In the genomic region with DNA sequence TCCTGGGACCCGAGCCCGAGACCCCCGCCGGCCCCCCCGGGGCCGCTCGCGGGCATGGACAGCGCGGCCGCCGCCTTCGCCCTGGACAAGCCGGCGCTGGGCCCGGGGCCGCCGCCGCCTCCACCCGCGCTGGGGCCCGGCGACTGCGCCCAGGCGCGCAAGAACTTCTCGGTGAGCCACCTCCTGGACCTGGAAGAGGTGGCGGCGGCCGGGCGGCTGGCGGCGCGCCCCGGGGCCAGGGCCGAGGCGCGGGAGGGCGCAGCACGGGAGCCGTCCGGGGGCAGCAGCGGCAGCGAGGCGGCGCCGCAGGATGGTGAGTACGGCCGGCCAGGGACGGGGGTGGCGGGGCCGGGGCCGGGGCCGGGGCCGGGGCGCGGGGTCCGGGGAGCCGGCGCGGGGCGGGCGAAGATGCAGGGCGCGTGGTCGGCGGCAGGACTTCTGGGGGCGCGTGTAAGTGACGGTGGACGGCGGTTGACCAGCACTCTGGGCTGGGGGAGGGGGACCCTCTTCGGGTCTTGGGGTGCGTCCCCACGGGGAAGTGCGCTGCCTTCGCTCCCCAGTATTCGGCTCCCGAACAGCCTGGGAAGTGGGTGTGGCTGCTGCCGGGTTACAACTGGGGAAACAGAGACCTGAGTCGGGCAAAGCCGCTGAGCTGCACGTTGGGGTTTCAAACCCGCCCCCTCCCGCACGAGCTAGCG, we compare ENCODE assay signal across 10 cellular contexts. TPM values are rescaled to one million over a fixed set of nuclear protein-coding genes. Genes with fewer than 3 reads are reported as not detected.
DNase-seq lines count a peak whose midpoint lies in the region; ATAC-seq and TF ChIP-seq lines count a peak whose summit lies in the region.
"Had no signal": no experiment of that assay in that cellular context is flagged by ENCODE, and none has a peak within 500 bp of the region (broad histone marks: within the 10 kb centered on the region; RNA-seq: fewer than 3 reads in every experiment).

No MANE protein-coding gene starts in this region.

- H3K4me1 ChIP-seq in suprapubic skin (peaks cover 38% of the 10 kb centered on the region), gastrocnemius medialis (no peaks in the 10 kb centered on the region)

- H3K36me3 ChIP-seq in suprapubic skin (no peaks in the 10 kb centered on the region), gastrocnemius medialis (no peaks in the 10 kb centered on the region)

- H3K9me3 ChIP-seq in suprapubic skin (no peaks in the 10 kb centered on the region), gastrocnemius medialis (no peaks in the 10 kb centered on the region)

- no peaks in the 10 kb centered on the region for H3K9me3 Mint-ChIP-seq in activated naive CD4-positive, alpha-beta T cell treated with anti-CD3 and anti-CD28 coated beads, Interleukin-2, amount 50 U/mL, for 72 hours
- H3K9me3 Mint-ChIP-seq: T-helper 1 cell treated with Interleukin-12 subunit alpha and Interleukin-12 subunit beta and Interleukin-4 antibody, amounts not matched to agents 30 μg/mL and 1 μg/mL, for 36 hours had no signal

- peak; percentile 37 to 43 for ATAC-seq in activated naive CD4-positive, alpha-beta T cell treated with anti-CD3 and anti-CD28 coated beads, Interleukin-2, amount 50 U/mL, for 72 hours
- ATAC-seq in gastrocnemius medialis: no peak
- ATAC-seq in HG03175 (IDR thresholded peaks at IDR 0.05; ENCODE audit: unreplicated experiment): no peak

- H3K27ac ChIP-seq in suprapubic skin: peak overlapping the region; percentile 59
- no peak overlapping the region for H3K27ac ChIP-seq in gastrocnemius medialis

- peak overlapping the region; percentile 58 for H3K4me3 ChIP-seq in suprapubic skin
- peak overlapping the region in 2 of 4 donors; percentile 9 to 41 for H3K4me3 ChIP-seq in gastrocnemius medialis

- H3K27me3 ChIP-seq in suprapubic skin (peaks cover 14% of the 10 kb centered on the region), gastrocnemius medialis (peaks cover 14 to 46% (median 33%) of the 10 kb centered on the region in 3 donors)

- TF ChIP-seq CTCF in suprapubic skin (IDR thresholded peaks at IDR 0.05) (no peak), gastrocnemius medialis (IDR thresholded peaks at IDR 0.05 in 4 of 5, conservative IDR thresholded peaks at IDR 0.05 in 1 of 5) (no peak)

- in situ Hi-C loops in gastrocnemius medialis (cut with MboI; ENCODE audit: low sequenced_read_pairs in 4 of 4): no loop called here

- no peaks in the 10 kb centered on the region for H3K36me3 Mint-ChIP-seq in activated naive CD4-positive, alpha-beta T cell treated with anti-CD3 and anti-CD28 coated beads, Interleukin-2, amount 50 U/mL, for 72 hours

- H3K27ac Mint-ChIP-seq in activated naive CD4-positive, alpha-beta T cell treated with anti-CD3 and anti-CD28 coated beads, Interleukin-2, amount 50 U/mL, for 72 hours: no peak overlapping the region
- H3K27ac Mint-ChIP-seq: T-helper 1 cell treated with Interleukin-12 subunit alpha and Interleukin-12 subunit beta and Interleukin-4 antibody, amounts not matched to agents 30 μg/mL and 1 μg/mL, for 36 hours had no signal

- peak in 1 of 2 donors; percentile 8 for TF ChIP-seq POLR2A in suprapubic skin (IDR thresholded peaks at IDR 0.05)
- TF ChIP-seq POLR2A in gastrocnemius medialis (IDR thresholded peaks at IDR 0.05): no peak

- intact Hi-C loops in gastrocnemius medialis (cut with DNase I; ENCODE audit: low total_unique reads): no loop called here

- peak; percentile 46 for DNase-seq in NCI-H748 (lab: John Stamatoyannopoulos, UW; ENCODE audit: unreplicated experiment)
- DNase-seq in NCI-H748 treated with DMSO at 0.1 percent for 48 hours (lab: John Stamatoyannopoulos, UW): no peak
- DNase-seq in activated naive CD4-positive, alpha-beta T cell treated with anti-CD3 and anti-CD28 coated beads, Interleukin-2, amount 50 U/mL, for 72 hours (ENCODE audit: low spot score in 2 of 2): no peak
- DNase-seq in iPS-NIHi11 (ENCODE audit: low spot score): peak; percentile 67
- DNase-seq in suprapubic skin (ENCODE audit: low spot score in 2 of 2): no peak
- DNase-seq in SW 1271 (lab: John Stamatoyannopoulos, UW): no peak
- no peak for DNase-seq in gastrocnemius medialis

- 4% methylated on average over 11 of the region's 87 CpGs for WGBS in suprapubic skin

- no peak for TF ChIP-seq EP300 in suprapubic skin (IDR thresholded peaks at IDR 0.05)

RNA-seq across cellular contexts. Expression of a gene that starts 0.5 kb away (rescaled TPM):
- 1 to 10 TPM in 1 of 2 donors, not detected in 1; 1.7 TPM for total RNA-seq in activated naive CD4-positive, alpha-beta T cell treated with anti-CD3 and anti-CD28 coated beads, Interleukin-2, amount 50 U/mL, for 72 hours
- total RNA-seq in suprapubic skin: 10 to 100 TPM in 3 of 4 donors, 1 to 10 TPM in 1; 9.9 to 16.9 (median 14.0) TPM
- total RNA-seq in gastrocnemius medialis: 1 to 10 TPM in 2 of 4 donors, under 1 TPM in 1, not detected in 1; 0.75 to 1.7 (median 1.6) TPM
- total RNA-seq: cerebellum had no signal

RNA-seq across cellular contexts. Expression of a gene that starts 24.0 kb away (rescaled TPM):
- total RNA-seq in activated naive CD4-positive, alpha-beta T cell treated with anti-CD3 and anti-CD28 coated beads, Interleukin-2, amount 50 U/mL, for 72 hours: 10 to 100 TPM; 16.3 to 17.6 TPM
- 10 to 100 TPM; 25.6 to 41.5 (median 37.6) TPM for total RNA-seq in suprapubic skin
- total RNA-seq in gastrocnemius medialis: 10 to 100 TPM; 14.4 to 24.0 (median 19.4) TPM

RNA-seq across cellular contexts. Expression of a gene that starts 40.0 kb away (rescaled TPM):
- 10 to 100 TPM; 47.5 to 56.4 TPM for total RNA-seq in activated naive CD4-positive, alpha-beta T cell treated with anti-CD3 and anti-CD28 coated beads, Interleukin-2, amount 50 U/mL, for 72 hours
- total RNA-seq in suprapubic skin (10 to 100 TPM; 19.4 to 25.0 (median 20.8) TPM), gastrocnemius medialis (10 to 100 TPM; 37.8 to 82.1 (median 48.1) TPM)

RNA-seq across cellular contexts. Expression of a gene that starts 45.1 kb away (rescaled TPM):
- under 1 TPM in 1 of 2 donors, not detected in 1; 0.41 TPM for total RNA-seq in activated naive CD4-positive, alpha-beta T cell treated with anti-CD3 and anti-CD28 coated beads, Interleukin-2, amount 50 U/mL, for 72 hours
- under 1 TPM in 1 of 4 donors, not detected in 3; 0.64 TPM for total RNA-seq in suprapubic skin
- total RNA-seq in gastrocnemius medialis: not detected
- total RNA-seq: cerebellum had no signal

Comparison
In these comparisons a context has a peak if more than half of its experiments do, and no peak if none do; other contexts are left out.
1. DNase-seq: peak in NCI-H748 (single experiment) and iPS-NIHi11 (single experiment); none in NCI-H748 treated with DMSO at 0.1 percent for 48 hours (single experiment), activated naive CD4-positive, alpha-beta T cell treated with anti-CD3 and anti-CD28 coated beads, Interleukin-2, amount 50 U/mL, for 72 hours (0 of 2), suprapubic skin (0 of 2), SW 1271 (0 of 2) and gastrocnemius medialis (0 of 2).
2. ATAC-seq: peak in activated naive CD4-positive, alpha-beta T cell treated with anti-CD3 and anti-CD28 coated beads, Interleukin-2, amount 50 U/mL, for 72 hours (2 of 2); none in gastrocnemius medialis (0 of 2) and HG03175 (single experiment).